In genomic region chr13:105462981-105463380, GRCh38 we compare ENCODE assay signal across 24 cellular contexts. TPM values are rescaled to one million over a fixed set of nuclear protein-coding genes. Genes with fewer than 3 reads are reported as not detected.
"Had no signal": no experiment of that assay in that cellular context is flagged by ENCODE, and none has a peak within 500 bp of the region (broad histone marks: within the 10 kb centered on the region; RNA-seq: fewer than 3 reads in every experiment).

No MANE protein-coding gene starts in this region.

- H3K4me1 Mint-ChIP-seq: activated CD4-positive, alpha-beta T cell treated with anti-CD3 and anti-CD28 coated beads, Interleukin-2, amount 10 ng/mL, durations not matched to agents 7 days and 5 days; activated naive CD8-positive, alpha-beta T cell treated with anti-CD3 and anti-CD28 coated beads, Interleukin-2, amount 50 U/mL, for 24 hours; activated T-helper 17 cell treated with anti-CD3 and anti-CD28 coated beads, Interleukin-2, amount 50 U/mL, for 72 hours had no signal

- H3K36me3 ChIP-seq: colonic mucosa, prostate gland, spleen had no signal

- H3K27ac ChIP-seq: body of pancreas, colonic mucosa, prostate gland, spleen had no signal

- H3K9me3 ChIP-seq: body of pancreas, colonic mucosa, prostate gland had no signal

- H3K4me3 ChIP-seq: body of pancreas, colonic mucosa, prostate gland, spleen had no signal

- ATAC-seq: activated naive CD8-positive, alpha-beta T cell treated with anti-CD3 and anti-CD28 coated beads, Interleukin-2, amount 50 U/mL, for 24 hours; activated T-helper 17 cell treated with anti-CD3 and anti-CD28 coated beads, Interleukin-2, amount 50 U/mL, for 72 hours; body of pancreas; natural killer cell treated with Interleukin-12 subunit alpha and Interleukin-12 subunit beta and Interleukin-15 and Interleukin-18, amount 100 ng/mL, for 72 hours; sciatic nerve had no signal

- H3K4me3 Mint-ChIP-seq: activated CD4-positive, alpha-beta T cell treated with anti-CD3 and anti-CD28 coated beads, Interleukin-2, amount 10 ng/mL, durations not matched to agents 7 days and 5 days; activated naive CD8-positive, alpha-beta T cell treated with anti-CD3 and anti-CD28 coated beads, Interleukin-2, amount 50 U/mL, for 24 hours; activated T-helper 17 cell treated with anti-CD3 and anti-CD28 coated beads, Interleukin-2, amount 50 U/mL, for 72 hours; natural killer cell treated with Interleukin-12 subunit alpha and Interleukin-12 subunit beta and Interleukin-15 and Interleukin-18, amount 100 ng/mL, for 72 hours; stimulated activated naive CD8-positive, alpha-beta T cell treated with anti-CD3 and anti-CD28 coated beads, Interleukin-15, Interleukin-2, amounts not matched to agents 100 ng/mL and 50 ng/mL, for 24 hours; T-helper 2 cell treated with Interferon-gamma antibody and Interleukin-4, amounts not matched to agents 5 μg/mL and 100 μg/mL, for 36 hours; type B pancreatic cell had no signal

- H3K27me3 ChIP-seq: body of pancreas, colonic mucosa, spleen had no signal

- H3K36me3 Mint-ChIP-seq: natural killer cell treated with Interleukin-12 subunit alpha and Interleukin-12 subunit beta and Interleukin-15 and Interleukin-18, amount 100 ng/mL, for 72 hours; type B pancreatic cell had no signal

- H3K27ac Mint-ChIP-seq: activated CD4-positive, alpha-beta T cell treated with anti-CD3 and anti-CD28 coated beads, Interleukin-2, amount 10 ng/mL, durations not matched to agents 7 days and 5 days; activated naive CD8-positive, alpha-beta T cell treated with anti-CD3 and anti-CD28 coated beads, Interleukin-2, amount 50 U/mL, for 24 hours; activated T-helper 17 cell treated with anti-CD3 and anti-CD28 coated beads, Interleukin-2, amount 50 U/mL, for 72 hours; natural killer cell treated with Interleukin-12 subunit alpha and Interleukin-12 subunit beta and Interleukin-15 and Interleukin-18, amount 100 ng/mL, for 72 hours; stimulated activated naive CD8-positive, alpha-beta T cell treated with anti-CD3 and anti-CD28 coated beads, Interleukin-15, Interleukin-2, amounts not matched to agents 100 ng/mL and 50 ng/mL, for 24 hours; T-helper 2 cell treated with Interferon-gamma antibody and Interleukin-4, amounts not matched to agents 5 μg/mL and 100 μg/mL, for 36 hours; type B pancreatic cell had no signal

- H3K9me3 Mint-ChIP-seq: activated CD4-positive, alpha-beta T cell treated with anti-CD3 and anti-CD28 coated beads, Interleukin-2, amount 10 ng/mL, durations not matched to agents 7 days and 5 days; activated naive CD8-positive, alpha-beta T cell treated with anti-CD3 and anti-CD28 coated beads, Interleukin-2, amount 50 U/mL, for 24 hours; activated T-helper 17 cell treated with anti-CD3 and anti-CD28 coated beads, Interleukin-2, amount 50 U/mL, for 72 hours; stimulated activated naive CD8-positive, alpha-beta T cell treated with anti-CD3 and anti-CD28 coated beads, Interleukin-15, Interleukin-2, amounts not matched to agents 100 ng/mL and 50 ng/mL, for 24 hours; T-helper 2 cell treated with Interferon-gamma antibody and Interleukin-4, amounts not matched to agents 5 μg/mL and 100 μg/mL, for 36 hours; type B pancreatic cell had no signal

- DNase-seq: activated CD4-positive, alpha-beta T cell treated with anti-CD3 and anti-CD28 coated beads, Interleukin-2, amount 10 ng/mL, durations not matched to agents 7 days and 5 days; activated naive CD4-positive, alpha-beta T cell treated with Interleukin-2 at 50 U/mL for 16 hours; activated naive CD8-positive, alpha-beta T cell treated with anti-CD3 and anti-CD28 coated beads, Interleukin-2, amount 50 U/mL, for 24 hours; activated T-cell treated with anti-CD3 and anti-CD28 coated beads for 4 hours; body of pancreas; caudate nucleus; colonic mucosa; effector CD8-positive, alpha-beta T cell; hippocampal formation; mesendoderm; occipital lobe; spleen; SW 1271 had no signal

- H3K27me3 Mint-ChIP-seq: activated CD4-positive, alpha-beta T cell treated with anti-CD3 and anti-CD28 coated beads, Interleukin-2, amount 10 ng/mL, durations not matched to agents 7 days and 5 days; activated naive CD8-positive, alpha-beta T cell treated with anti-CD3 and anti-CD28 coated beads, Interleukin-2, amount 50 U/mL, for 24 hours; natural killer cell treated with Interleukin-12 subunit alpha and Interleukin-12 subunit beta and Interleukin-15 and Interleukin-18, amount 100 ng/mL, for 72 hours; stimulated activated naive CD8-positive, alpha-beta T cell treated with anti-CD3 and anti-CD28 coated beads, Interleukin-15, Interleukin-2, amounts not matched to agents 100 ng/mL and 50 ng/mL, for 24 hours; type B pancreatic cell had no signal

RNA-seq across cellular contexts. Expression of gene DAOA, which starts 2.9 kb away (rescaled TPM):
- total RNA-seq: activated CD4-positive, alpha-beta T cell treated with anti-CD3 and anti-CD28 coated beads, Interleukin-2, amount 10 ng/mL, durations not matched to agents 7 days and 5 days; activated CD8-positive, alpha-beta memory T cell treated with anti-CD3 and anti-CD28 coated beads for 36 hours; activated T-helper 17 cell treated with anti-CD3 and anti-CD28 coated beads, Interleukin-2, amount 50 U/mL, for 72 hours; body of pancreas; colonic mucosa; kidney epithelial cell; liver; natural killer cell treated with Interleukin-12 subunit alpha and Interleukin-12 subunit beta and Interleukin-15 and Interleukin-18, amount 100 ng/mL, for 72 hours; occipital lobe; prostate gland; sciatic nerve; spleen; temporal lobe had no signal
- polyA plus RNA-seq: liver, spleen had no signal
